8 cellular contexts compared by ENCODE assay signal in the genomic region with DNA sequence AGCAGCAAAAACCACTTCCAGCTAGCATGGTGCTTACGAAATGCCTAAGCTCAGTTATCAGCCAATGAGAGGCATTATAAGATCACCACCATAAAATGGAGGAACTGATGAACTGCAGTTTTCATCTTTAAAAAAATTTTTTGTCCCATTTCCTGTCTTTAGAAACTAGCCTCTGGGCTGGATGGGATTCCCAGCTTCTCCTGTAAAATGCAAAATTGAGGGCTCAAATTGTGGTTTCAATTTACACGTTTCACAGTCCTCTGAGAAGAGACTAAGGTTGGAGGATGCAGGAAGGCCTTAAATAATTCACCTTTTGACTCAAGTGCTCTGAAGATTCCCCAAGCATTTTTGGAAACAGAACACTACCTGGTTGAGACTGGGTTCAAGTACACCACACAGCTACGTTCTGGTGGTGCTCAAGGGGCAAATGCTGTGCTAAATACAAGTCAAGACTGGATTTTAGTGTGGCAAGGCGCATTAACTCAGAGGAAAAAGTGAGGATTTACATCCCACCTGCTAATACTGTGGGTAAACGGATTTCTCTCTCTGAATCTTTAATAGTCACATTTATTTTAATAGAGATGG. TPM values are rescaled to one million over a fixed set of nuclear protein-coding genes. Genes with fewer than 3 reads are reported as not detected.
DNase-seq lines count a peak whose midpoint lies in the region; ATAC-seq and TF ChIP-seq lines count a peak whose summit lies in the region.

No MANE protein-coding gene starts in this region.

- H3K27ac ChIP-seq in HUES48 (ENCODE audit: low read depth, low read length) = no peak overlapping the region

- H3K9me3 Mint-ChIP-seq in WTC11 = peaks cover 40% of the 10 kb centered on the region

- no peaks in the 10 kb centered on the region for H3K27me3 ChIP-seq in HUES48 (ENCODE audit: control insufficient read depth, insufficient read depth, low read length)

- H3K4me3 ChIP-seq in HUES48 (ENCODE audit: low read depth, low read length) = peak overlapping the region; percentile 71

- peaks cover 11% of the 10 kb centered on the region for H3K4me1 Mint-ChIP-seq in WTC11

- peak overlapping the region; percentile 68; the same call in 1 of the 2 replicates for H3K9ac ChIP-seq in HUES48 (ENCODE audit: low read depth, low read length)

- no peaks in the 10 kb centered on the region for H3K36me3 ChIP-seq in HUES48 (ENCODE audit: control insufficient read depth, insufficient read depth, low read length)

- peaks cover 49% of the 10 kb centered on the region for H3K9me3 ChIP-seq in HUES48 (ENCODE audit: control insufficient read depth, insufficient read depth, low read length)

- DNase-seq in COLO668 (lab: John Stamatoyannopoulos, UW; ENCODE audit: unreplicated experiment) (peak; percentile 0), WTC11 (ENCODE audit: low spot score) (no peak), fibroblast of the conjunctiva (ENCODE audit: low read depth) (peak; percentile 1), pons (ENCODE audit: low spot score) (peak; percentile 46), GM10266 (ENCODE audit: extremely low spot score) (no peak)
- DNase-seq in stimulated activated CD4-positive, alpha-beta T cell treated with anti-CD3 and anti-CD28 coated beads, Interleukin-2, amount 100 ng/mL, for 48 hours = no peak

- CTCF ChIA-PET in WTC11 (lab: Charles Lee) = no interaction called here

- H3K27me3 Mint-ChIP-seq in WTC11 (ENCODE audit: low read depth) = no peaks in the 10 kb centered on the region

- POLR2A ChIA-PET in WTC11 (lab: Charles Lee) = no interaction called here

- no peaks in the 10 kb centered on the region for H3K4me1 ChIP-seq in HUES48 (ENCODE audit: control insufficient read depth, insufficient read depth, low read length)

- H3K36me3 Mint-ChIP-seq in WTC11 = peaks cover 24% of the 10 kb centered on the region

- ATAC-seq in WTC11 (no peak), HG03108 (IDR thresholded peaks at IDR 0.05; ENCODE audit: unreplicated experiment) (no peak)

- H3K27ac Mint-ChIP-seq in WTC11 = peak overlapping the region; percentile 53; the same call in 1 of the 2 replicates

- peak overlapping the region; percentile 82 for H3K4me3 Mint-ChIP-seq in WTC11

- TF ChIP-seq CTCF in WTC11 (IDR thresholded peaks at IDR 0.05) (no peak), GM10266 (IDR thresholded peaks at IDR 0.05; ENCODE audit: control insufficient read depth, insufficient read depth, low read depth, missing control alignments) (no peak)

TF ChIP-seq in WTC11, 78 proteins besides CTCF, POLR2A, EP300 and RAD21:
- TF ChIP-seq, protein P1, sequence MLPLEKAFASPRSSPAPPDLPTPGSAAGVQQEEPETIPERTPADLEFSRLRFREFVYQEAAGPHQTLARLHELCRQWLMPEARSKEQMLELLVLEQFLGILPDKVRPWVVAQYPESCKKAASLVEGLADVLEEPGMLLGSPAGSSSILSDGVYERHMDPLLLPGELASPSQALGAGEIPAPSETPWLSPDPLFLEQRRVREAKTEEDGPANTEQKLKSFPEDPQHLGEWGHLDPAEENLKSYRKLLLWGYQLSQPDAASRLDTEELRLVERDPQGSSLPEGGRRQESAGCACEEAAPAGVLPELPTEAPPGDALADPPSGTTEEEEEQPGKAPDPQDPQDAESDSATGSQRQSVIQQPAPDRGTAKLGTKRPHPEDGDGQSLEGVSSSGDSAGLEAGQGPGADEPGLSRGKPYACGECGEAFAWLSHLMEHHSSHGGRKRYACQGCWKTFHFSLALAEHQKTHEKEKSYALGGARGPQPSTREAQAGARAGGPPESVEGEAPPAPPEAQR (CRISPR knock-in tag; IDR thresholded peaks at IDR 0.05) = no peak
- TF ChIP-seq PRRX2 (CRISPR knock-in tag; IDR thresholded peaks at IDR 0.05) = no peak
- no peak for TF ChIP-seq ZNF263 (CRISPR knock-in tag; IDR thresholded peaks at IDR 0.05; ENCODE audit: low read depth)
- TF ChIP-seq, protein P2, sequence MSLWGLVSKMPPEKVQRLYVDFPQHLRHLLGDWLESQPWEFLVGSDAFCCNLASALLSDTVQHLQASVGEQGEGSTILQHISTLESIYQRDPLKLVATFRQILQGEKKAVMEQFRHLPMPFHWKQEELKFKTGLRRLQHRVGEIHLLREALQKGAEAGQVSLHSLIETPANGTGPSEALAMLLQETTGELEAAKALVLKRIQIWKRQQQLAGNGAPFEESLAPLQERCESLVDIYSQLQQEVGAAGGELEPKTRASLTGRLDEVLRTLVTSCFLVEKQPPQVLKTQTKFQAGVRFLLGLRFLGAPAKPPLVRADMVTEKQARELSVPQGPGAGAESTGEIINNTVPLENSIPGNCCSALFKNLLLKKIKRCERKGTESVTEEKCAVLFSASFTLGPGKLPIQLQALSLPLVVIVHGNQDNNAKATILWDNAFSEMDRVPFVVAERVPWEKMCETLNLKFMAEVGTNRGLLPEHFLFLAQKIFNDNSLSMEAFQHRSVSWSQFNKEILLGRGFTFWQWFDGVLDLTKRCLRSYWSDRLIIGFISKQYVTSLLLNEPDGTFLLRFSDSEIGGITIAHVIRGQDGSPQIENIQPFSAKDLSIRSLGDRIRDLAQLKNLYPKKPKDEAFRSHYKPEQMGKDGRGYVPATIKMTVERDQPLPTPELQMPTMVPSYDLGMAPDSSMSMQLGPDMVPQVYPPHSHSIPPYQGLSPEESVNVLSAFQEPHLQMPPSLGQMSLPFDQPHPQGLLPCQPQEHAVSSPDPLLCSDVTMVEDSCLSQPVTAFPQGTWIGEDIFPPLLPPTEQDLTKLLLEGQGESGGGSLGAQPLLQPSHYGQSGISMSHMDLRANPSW (CRISPR knock-in tag; conservative IDR thresholded peaks at IDR 0.05; ENCODE audit: low read depth) = no peak
- TF ChIP-seq, protein P3, sequence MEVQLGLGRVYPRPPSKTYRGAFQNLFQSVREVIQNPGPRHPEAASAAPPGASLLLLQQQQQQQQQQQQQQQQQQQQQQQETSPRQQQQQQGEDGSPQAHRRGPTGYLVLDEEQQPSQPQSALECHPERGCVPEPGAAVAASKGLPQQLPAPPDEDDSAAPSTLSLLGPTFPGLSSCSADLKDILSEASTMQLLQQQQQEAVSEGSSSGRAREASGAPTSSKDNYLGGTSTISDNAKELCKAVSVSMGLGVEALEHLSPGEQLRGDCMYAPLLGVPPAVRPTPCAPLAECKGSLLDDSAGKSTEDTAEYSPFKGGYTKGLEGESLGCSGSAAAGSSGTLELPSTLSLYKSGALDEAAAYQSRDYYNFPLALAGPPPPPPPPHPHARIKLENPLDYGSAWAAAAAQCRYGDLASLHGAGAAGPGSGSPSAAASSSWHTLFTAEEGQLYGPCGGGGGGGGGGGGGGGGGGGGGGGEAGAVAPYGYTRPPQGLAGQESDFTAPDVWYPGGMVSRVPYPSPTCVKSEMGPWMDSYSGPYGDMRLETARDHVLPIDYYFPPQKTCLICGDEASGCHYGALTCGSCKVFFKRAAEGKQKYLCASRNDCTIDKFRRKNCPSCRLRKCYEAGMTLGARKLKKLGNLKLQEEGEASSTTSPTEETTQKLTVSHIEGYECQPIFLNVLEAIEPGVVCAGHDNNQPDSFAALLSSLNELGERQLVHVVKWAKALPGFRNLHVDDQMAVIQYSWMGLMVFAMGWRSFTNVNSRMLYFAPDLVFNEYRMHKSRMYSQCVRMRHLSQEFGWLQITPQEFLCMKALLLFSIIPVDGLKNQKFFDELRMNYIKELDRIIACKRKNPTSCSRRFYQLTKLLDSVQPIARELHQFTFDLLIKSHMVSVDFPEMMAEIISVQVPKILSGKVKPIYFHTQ (CRISPR knock-in tag; IDR thresholded peaks at IDR 0.05) = no peak
TF ChIP-seq in WTC11: peak in this region for 0.

RNA-seq across cellular contexts. Expression of gene ZNF25, which starts 0.9 kb away (rescaled TPM):
- 0.44 to 1.3 TPM (median 1.1 TPM) in 3 replicates for total RNA-seq in WTC11 (2021)

RNA-seq across cellular contexts. Expression of gene ZNF33A, which starts 35.0 kb away (rescaled TPM):
- total RNA-seq in WTC11 (2021) = 32.2 to 36.5 TPM (median 35.2 TPM) in 3 replicates

Comparison
In these comparisons a context has a peak if more than half of its experiments do, and no peak if none do; other contexts are left out.
1. DNase-seq: peak in COLO668 (single experiment), fibroblast of the conjunctiva (single experiment) and pons (single experiment); none in WTC11 (single experiment), stimulated activated CD4-positive, alpha-beta T cell treated with anti-CD3 and anti-CD28 coated beads, Interleukin-2, amount 100 ng/mL, for 48 hours (0 of 2) and GM10266 (single experiment).